16 cellular contexts compared by ENCODE assay signal in genomic region chr6:123811378-123811777, GRCh38.
"Had no signal": no experiment of that assay in that cellular context is flagged by ENCODE, and none has a peak within 500 bp of the region (broad histone marks: within the 10 kb centered on the region; RNA-seq: fewer than 3 reads in every experiment).

No MANE protein-coding gene starts in this region.

- DNase-seq: cortex of kidney; effector memory CD4-positive, alpha-beta T cell; heart left ventricle; hippocampal formation; mammary epithelial cell; naive thymus-derived CD4-positive, alpha-beta T cell; nephron progenitor cell; posterior cingulate gyrus; spleen; stimulated activated CD4-positive, alpha-beta T cell treated with anti-CD3 and anti-CD28 coated beads, Interleukin-15, amount 100 ng/mL, for 24 hours; stimulated activated CD4-positive, alpha-beta T cell treated with anti-CD3 and anti-CD28 coated beads, Interleukin-1b, Interleukin-23, amount 100 ng/mL, for 48 hours; stimulated activated CD4-positive, alpha-beta T cell treated with anti-CD3 and anti-CD28 coated beads, Interleukin-4, amount 100 ng/mL, for 24 hours had no signal

- ATAC-seq: esophagus mucosa; heart left ventricle; left lobe of liver; naive thymus-derived CD4-positive, alpha-beta T cell; sciatic nerve; stimulated activated memory B cell treated with anti-CD40 and anti-IgM and Interleukin-4, amounts not matched to agents 10 μg/mL and 1 μg/mL and 100 μg/mL, for 72 hours had no signal

- H3K27ac ChIP-seq: heart left ventricle, spleen had no signal
